ENCODE assay signal across 25 cellular contexts in the genomic region with DNA sequence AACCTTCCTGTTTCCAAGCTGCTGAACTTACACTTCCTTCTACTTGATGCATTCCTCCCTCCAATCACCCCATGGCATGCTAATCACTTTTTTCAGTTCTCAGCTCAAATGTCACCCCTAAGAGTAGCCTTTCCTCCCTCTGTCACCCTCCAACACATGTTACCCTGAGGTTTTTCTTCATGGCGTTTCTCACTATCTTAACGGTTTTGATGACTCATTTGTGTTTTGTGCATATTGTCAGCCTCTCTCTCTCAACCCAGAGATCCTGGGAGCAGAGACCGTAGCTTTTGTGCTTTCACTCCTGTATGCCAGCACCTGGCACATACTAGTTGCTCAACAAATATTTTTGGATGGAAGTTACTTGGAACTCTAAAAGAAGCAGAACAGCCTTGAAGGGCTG. TPM values are rescaled to one million over a fixed set of nuclear protein-coding genes. Genes with fewer than 3 reads are reported as not detected.
"Had no signal": no experiment of that assay in that cellular context is flagged by ENCODE, and none has a peak within 500 bp of the region (broad histone marks: within the 10 kb centered on the region; RNA-seq: fewer than 3 reads in every experiment).

No MANE protein-coding gene starts in this region.

- H3K9me3 Mint-ChIP-seq: activated CD4-positive, alpha-beta memory T cell treated with anti-CD3 and anti-CD28 coated beads, Interleukin-2, amount 10 ng/mL, durations not matched to agents 7 days and 5 days; activated naive CD4-positive, alpha-beta T cell treated with anti-CD3 and anti-CD28 coated beads for 36 hours; activated T-helper 17 cell treated with anti-CD3 and anti-CD28 coated beads, Interleukin-2, amount 50 U/mL, for 72 hours had no signal

- H3K36me3 ChIP-seq: brain microvascular endothelial cell had no signal

- H3K27ac ChIP-seq: brain microvascular endothelial cell, VCaP had no signal

- H3K4me3 Mint-ChIP-seq: activated CD4-positive, alpha-beta memory T cell treated with anti-CD3 and anti-CD28 coated beads, Interleukin-2, amount 10 ng/mL, durations not matched to agents 7 days and 5 days; activated CD4-positive, alpha-beta T cell treated with anti-CD3 and anti-CD28 coated beads for 36 hours; activated naive CD4-positive, alpha-beta T cell treated with anti-CD3 and anti-CD28 coated beads for 36 hours; activated naive CD8-positive, alpha-beta T cell; activated T-helper 17 cell treated with anti-CD3 and anti-CD28 coated beads, Interleukin-2, amount 50 U/mL, for 72 hours; T-cell had no signal

- H3K27me3 ChIP-seq: brain microvascular endothelial cell had no signal

- H3K4me1 Mint-ChIP-seq: activated CD4-positive, alpha-beta memory T cell treated with anti-CD3 and anti-CD28 coated beads, Interleukin-2, amount 10 ng/mL, durations not matched to agents 7 days and 5 days; activated CD4-positive, alpha-beta T cell treated with anti-CD3 and anti-CD28 coated beads for 36 hours; activated T-helper 17 cell treated with anti-CD3 and anti-CD28 coated beads, Interleukin-2, amount 50 U/mL, for 72 hours; T-cell had no signal

- H3K36me3 Mint-ChIP-seq: activated naive CD8-positive, alpha-beta T cell; T-cell had no signal

- H3K27ac Mint-ChIP-seq: activated CD4-positive, alpha-beta memory T cell treated with anti-CD3 and anti-CD28 coated beads, Interleukin-2, amount 10 ng/mL, durations not matched to agents 7 days and 5 days; activated CD4-positive, alpha-beta T cell treated with anti-CD3 and anti-CD28 coated beads for 36 hours; activated naive CD4-positive, alpha-beta T cell treated with anti-CD3 and anti-CD28 coated beads for 36 hours; activated naive CD8-positive, alpha-beta T cell; activated T-helper 17 cell treated with anti-CD3 and anti-CD28 coated beads, Interleukin-2, amount 50 U/mL, for 72 hours; T-cell had no signal

- ATAC-seq: activated CD4-positive, alpha-beta T cell treated with anti-CD3 and anti-CD28 coated beads for 36 hours; activated T-helper 17 cell treated with anti-CD3 and anti-CD28 coated beads, Interleukin-2, amount 50 U/mL, for 72 hours; T-cell had no signal

- DNase-seq: activated CD4-positive, alpha-beta memory T cell treated with anti-CD3 and anti-CD28 coated beads, Interleukin-2, amount 10 ng/mL, durations not matched to agents 7 days and 5 days; activated CD4-positive, alpha-beta T cell treated with anti-CD3 and anti-CD28 coated beads for 36 hours; activated CD4-positive, alpha-beta T cell treated with anti-CD3 and anti-CD28 coated beads, Interleukin-2, amount 50 U/mL, for 1 hour; activated gamma-delta T cell; activated naive CD4-positive, alpha-beta T cell treated with anti-CD3 and anti-CD28 coated beads for 36 hours; activated T-cell treated with anti-CD3 and anti-CD28 coated beads for 4 hours; activated T-cell treated with anti-CD3 and anti-CD28 coated beads, Interleukin-2, amount 50 U/mL, for 48 hours; amygdala; brain microvascular endothelial cell; MM.1S; NCI-H1105; NCI-H1436; NCI-H1694 treated with DMSO at 0.1 percent for 48 hours; NCI-H2029 treated with DMSO at 0.1 percent for 48 hours; NCI-H510A treated with DMSO at 0.1 percent for 48 hours; NCI-H69; SIG-M5; T-cell; T-helper 2 cell; T1000 had no signal

- H3K27me3 Mint-ChIP-seq: activated CD4-positive, alpha-beta memory T cell treated with anti-CD3 and anti-CD28 coated beads, Interleukin-2, amount 10 ng/mL, durations not matched to agents 7 days and 5 days; activated CD4-positive, alpha-beta T cell treated with anti-CD3 and anti-CD28 coated beads for 36 hours; activated naive CD8-positive, alpha-beta T cell; T-cell had no signal

RNA-seq across cellular contexts. Expression of a gene that starts 24.5 kb away (rescaled TPM):
- total RNA-seq: activated CD4-positive, alpha-beta memory T cell treated with anti-CD3 and anti-CD28 coated beads, Interleukin-2, amount 10 ng/mL, durations not matched to agents 7 days and 5 days; activated CD4-positive, alpha-beta T cell treated with anti-CD3 and anti-CD28 coated beads for 36 hours; activated CD8-positive, alpha-beta memory T cell treated with anti-CD3 and anti-CD28 coated beads for 36 hours; activated naive CD4-positive, alpha-beta T cell treated with anti-CD3 and anti-CD28 coated beads for 36 hours; RPMI7951; T-cell had no signal
